Comparison of ENCODE assay signal across 20 cellular contexts in the genomic region with DNA sequence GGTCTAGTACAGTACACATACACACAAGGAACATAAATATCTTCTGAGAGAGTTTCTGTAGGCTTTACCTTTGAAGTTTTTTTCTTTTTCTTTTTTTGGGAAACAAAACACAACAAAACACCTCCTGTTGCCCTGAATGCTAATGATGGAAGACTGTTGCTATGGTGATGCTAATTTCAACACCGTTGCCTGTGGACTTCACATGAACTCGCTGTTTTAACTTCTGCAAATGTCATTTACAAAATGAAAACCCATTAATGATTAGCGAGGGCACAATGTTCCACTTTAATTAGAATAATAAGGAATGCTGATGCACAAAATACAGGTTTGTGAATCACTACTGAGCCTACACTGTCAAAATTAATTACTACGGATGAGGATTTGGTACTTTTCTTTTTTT.
"Had no signal": no experiment of that assay in that cellular context is flagged by ENCODE, and none has a peak within 500 bp of the region (broad histone marks: within the 10 kb centered on the region; RNA-seq: fewer than 3 reads in every experiment).

No MANE protein-coding gene starts in this region.

- H3K27me3 ChIP-seq: esophagus muscularis mucosa, gastrocnemius medialis, heart right ventricle, suprapubic skin, thyroid gland had no signal

- H3K36me3 Mint-ChIP-seq: naive thymus-derived CD4-positive, alpha-beta T cell; stimulated activated effector memory CD8-positive, alpha-beta T cell treated with anti-CD3 and anti-CD28 coated beads, Interleukin-12 subunit alpha, Interleukin-12 subunit beta, amount 100 ng/mL, for 72 hours; type B pancreatic cell had no signal

- H3K4me2 ChIP-seq: smooth muscle cell had no signal

- H3K4me3 Mint-ChIP-seq: naive thymus-derived CD4-positive, alpha-beta T cell; nephron progenitor cell; stimulated activated effector memory CD8-positive, alpha-beta T cell treated with anti-CD3 and anti-CD28 coated beads, Interleukin-12 subunit alpha, Interleukin-12 subunit beta, amount 100 ng/mL, for 72 hours; type B pancreatic cell had no signal

- H3K27ac Mint-ChIP-seq: naive thymus-derived CD4-positive, alpha-beta T cell; nephron progenitor cell; stimulated activated effector memory CD8-positive, alpha-beta T cell treated with anti-CD3 and anti-CD28 coated beads, Interleukin-12 subunit alpha, Interleukin-12 subunit beta, amount 100 ng/mL, for 72 hours; type B pancreatic cell had no signal

- H3K4me1 ChIP-seq: esophagus muscularis mucosa, gastrocnemius medialis, heart right ventricle, suprapubic skin, thyroid gland had no signal

- H3K36me3 ChIP-seq: esophagus muscularis mucosa, gastrocnemius medialis, heart right ventricle, suprapubic skin, thyroid gland had no signal

- DNase-seq: effector CD8-positive, alpha-beta T cell; gastrocnemius medialis; heart right ventricle; islet precursor cell; left ventricle myocardium superior; naive thymus-derived CD4-positive, alpha-beta T cell; nephron progenitor cell; posterior cingulate gyrus; right cardiac atrium; stimulated activated CD4-positive, alpha-beta T cell treated with anti-CD3 and anti-CD28 coated beads, Interleukin-4, amount 100 ng/mL, for 1 hour; stimulated activated CD8-positive, alpha-beta memory T cell treated with anti-CD3 and anti-CD28 coated beads, Interleukin-4, amount 100 ng/mL, for 48 hours; stimulated activated naive CD8-positive, alpha-beta T cell treated with anti-CD3 and anti-CD28 coated beads, Interleukin-15, Interleukin-2, amounts not matched to agents 100 U/mL and 50 U/mL, for 24 hours; thyroid gland had no signal

- H3K27ac ChIP-seq: coronary artery, esophagus muscularis mucosa, gastrocnemius medialis, heart right ventricle, thyroid gland had no signal

- FAIRE-seq: urothelium cell line had no signal

- H3K4me1 Mint-ChIP-seq: naive thymus-derived CD4-positive, alpha-beta T cell; stimulated activated effector memory CD8-positive, alpha-beta T cell treated with anti-CD3 and anti-CD28 coated beads, Interleukin-12 subunit alpha, Interleukin-12 subunit beta, amount 100 ng/mL, for 72 hours had no signal

- H3K9me3 ChIP-seq: esophagus muscularis mucosa, gastrocnemius medialis, heart right ventricle, suprapubic skin, thyroid gland had no signal

- ATAC-seq: gastrocnemius medialis; heart right ventricle; left ventricle myocardium superior; naive thymus-derived CD4-positive, alpha-beta T cell; right cardiac atrium; stimulated activated effector memory CD8-positive, alpha-beta T cell treated with anti-CD3 and anti-CD28 coated beads, Interleukin-12 subunit alpha, Interleukin-12 subunit beta, amount 100 ng/mL, for 72 hours; stimulated activated naive CD8-positive, alpha-beta T cell treated with anti-CD3 and anti-CD28 coated beads, Interleukin-15, Interleukin-2, amounts not matched to agents 100 U/mL and 50 U/mL, for 24 hours had no signal

- H3K27me3 Mint-ChIP-seq: type B pancreatic cell had no signal

- H3K4me3 ChIP-seq: coronary artery, esophagus muscularis mucosa, gastrocnemius medialis, heart right ventricle, smooth muscle cell, suprapubic skin, thyroid gland had no signal
